8 cellular contexts compared by ENCODE assay signal in the genomic region with DNA sequence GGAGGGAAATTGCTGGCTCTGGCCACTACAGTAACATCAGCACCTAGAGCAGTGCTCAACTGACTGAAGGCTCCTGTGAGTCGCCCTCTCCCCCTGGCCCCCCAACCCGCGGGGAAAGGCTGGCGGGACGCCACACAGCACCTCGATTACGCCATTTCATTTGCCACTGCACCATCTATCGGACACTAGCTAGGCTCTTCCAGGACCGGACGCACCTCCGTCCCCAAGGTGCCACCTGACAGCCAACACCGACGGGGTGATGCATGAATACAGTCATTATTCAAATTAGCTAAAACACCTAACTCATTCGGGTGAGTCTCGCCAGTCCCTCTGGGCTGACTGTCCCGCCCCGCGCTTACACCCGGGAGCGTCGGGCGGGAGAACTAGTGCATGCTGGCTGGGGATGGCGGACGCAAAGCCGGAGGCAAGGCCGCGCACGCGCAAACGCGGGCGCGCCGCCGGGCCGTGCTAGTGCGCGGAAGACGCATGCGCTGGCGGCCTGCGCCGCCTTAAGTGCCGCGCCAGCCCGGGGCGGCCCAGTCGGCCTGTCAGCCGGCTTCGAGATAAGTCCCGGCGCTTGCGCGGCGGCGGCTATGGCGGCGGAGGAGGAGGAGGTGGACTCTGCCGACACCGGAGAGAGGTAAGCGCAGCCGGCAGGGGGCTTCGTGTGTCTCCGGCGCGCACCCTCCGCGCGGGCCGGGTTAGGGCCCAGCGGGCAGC. TPM values are rescaled to one million over a fixed set of nuclear protein-coding genes. Genes with fewer than 3 reads are reported as not detected.
DNase-seq lines count a peak whose midpoint lies in the region; ATAC-seq and TF ChIP-seq lines count a peak whose summit lies in the region.

A gene (plus strand): TSS at position 539 of the 720 bp plus-strand sequence. CDS start 55 bp downstream, at position 594.

- H3K36me3 ChIP-seq in WERI-Rb-1: peaks cover 4% of the 10 kb centered on the region; the same call in 1 of the 2 replicates
- no peaks in the 10 kb centered on the region for H3K36me3 ChIP-seq in mammary epithelial cell (ENCODE audit: insufficient read depth, low read length)
- no peaks in the 10 kb centered on the region for H3K36me3 ChIP-seq in smooth muscle cell (ENCODE audit: low read depth)

- ATAC-seq in GM18861 (IDR thresholded peaks at IDR 0.05; ENCODE audit: unreplicated experiment) (peak; percentile 83), HG03097 (IDR thresholded peaks at IDR 0.05; ENCODE audit: low FRiP score, unreplicated experiment) (peak; percentile 88)

- H4K20me1 ChIP-seq in mammary epithelial cell (ENCODE audit: insufficient read depth, low read length) (no peaks in the 10 kb centered on the region), smooth muscle cell (ENCODE audit: low read depth) (no peaks in the 10 kb centered on the region)

- H3K27me3 ChIP-seq in WERI-Rb-1 (ENCODE audit: insufficient read depth, low read depth, severe bottlenecking): no peaks in the 10 kb centered on the region
- H3K27me3 ChIP-seq in mammary epithelial cell (ENCODE audit: insufficient read depth, low read length): no peaks in the 10 kb centered on the region
- no peaks in the 10 kb centered on the region for H3K27me3 ChIP-seq in smooth muscle cell (ENCODE audit: low read depth)

- peak; percentile 94 for DNase-seq in ACHN
- peak; percentile 68 for DNase-seq in NCI-H2196 treated with DMSO at 0.1 percent for 48 hours (lab: John Stamatoyannopoulos, UW; ENCODE audit: unreplicated experiment)
- peak; percentile 93 for DNase-seq in WERI-Rb-1
- peak; percentile 95 for DNase-seq in mammary epithelial cell
- DNase-seq in iPS-NIHi11 (ENCODE audit: low spot score): peak; percentile 97
- peak; percentile 81 for DNase-seq in smooth muscle cell (lab: John Stamatoyannopoulos, UW; ENCODE audit: unreplicated experiment)

- no TSS peak for BruUV-seq in mammary epithelial cell (replicated peaks; lab: Mats Ljungman, UMichigan)

- peak; percentile 48; the same call in 1 of the 2 replicates for TF ChIP-seq CTCF in WERI-Rb-1 (IDR thresholded peaks at IDR 0.05; ENCODE audit: low read depth, low read length)
- peak in 1 of 2 donors; percentile 29 for TF ChIP-seq CTCF in mammary epithelial cell (conservative IDR thresholded peaks at IDR 0.05 in 1 of 2, IDR thresholded peaks at IDR 0.05 in 1 of 2; ENCODE audit: extremely low read depth in 1 of 2, insufficient read depth in 1 of 2, low read depth in 1 of 2, low read length in 2 of 2)
- peak; percentile 38 for TF ChIP-seq CTCF in smooth muscle cell (IDR thresholded peaks at IDR 0.05; ENCODE audit: borderline replicate concordance, insufficient read depth, poor library complexity, severe bottlenecking)

- intact Hi-C loops in mammary epithelial cell (cut with micrococcal nuclease): loop anchor here (1.0 to 10.0 kb wide), 8 partner anchors 68 to 508 kb away; a partner anchor contains a TSS

- H3K4me3 ChIP-seq in WERI-Rb-1 (ENCODE audit: low read depth, low read length): peak within 1 kb of the TSS; percentile 65
- peak within 1 kb of the TSS; percentile 74 to 87 (median 85) for H3K4me3 ChIP-seq in mammary epithelial cell (replicated peaks in 1 of 3; ENCODE audit: insufficient read depth in 1 of 3, low read depth in 2 of 3, low read length in 3 of 3)
- H3K4me3 ChIP-seq in smooth muscle cell: peak within 1 kb of the TSS; percentile 95

- H3K4me2 ChIP-seq in mammary epithelial cell (ENCODE audit: insufficient read depth, low read depth, low read length): peak within 1 kb of the TSS; percentile 87
- H3K4me2 ChIP-seq in smooth muscle cell: peak within 1 kb of the TSS; percentile 98

- in situ Hi-C loops in ACHN (cut with HindIII; ENCODE audit: low pct_ligation_motif_present, low pct_unique_long_range_greater_than_20kb, low sequenced_read_pairs): no loop called here
- in situ Hi-C loops in mammary epithelial cell (cut with MboI; ENCODE audit: low sequenced_read_pairs in 2 of 2): no loop called here

- H3K9me3 ChIP-seq in WERI-Rb-1 (ENCODE audit: severe bottlenecking) (no peaks in the 10 kb centered on the region), mammary epithelial cell (replicated peaks; ENCODE audit: insufficient read depth, low read length) (no peaks in the 10 kb centered on the region), smooth muscle cell (replicated peaks; ENCODE audit: low read depth) (no peaks in the 10 kb centered on the region)

- peak within 1 kb of the TSS; percentile 80 for H3K9ac ChIP-seq in mammary epithelial cell (ENCODE audit: insufficient read depth, low read length)
- H3K9ac ChIP-seq in smooth muscle cell (ENCODE audit: low read depth): peak within 1 kb of the TSS; percentile 84

- CTCF ChIA-PET in mammary epithelial cell (lab: Charles Lee; ENCODE audit: low non-redundant PET): no interaction called here

- H3F3A ChIP-seq in smooth muscle cell (ENCODE audit: low read depth): peaks cover 10% of the 10 kb centered on the region

- H3K79me2 ChIP-seq in mammary epithelial cell (ENCODE audit: insufficient read depth, low read length) (peaks cover 45% of the 10 kb centered on the region), smooth muscle cell (ENCODE audit: low read depth) (peaks cover 19% of the 10 kb centered on the region)

- 0% methylated on average over 10 of the region's 71 CpGs for WGBS in mammary epithelial cell (ENCODE audit: low coverage, missing lambda C conversion rate)
- 1% methylated on average over 70 of the region's 71 CpGs for WGBS in smooth muscle cell (ENCODE audit: low lambda C conversion rate)

- H3K27ac ChIP-seq in WERI-Rb-1 (peak within 1 kb of the TSS; percentile 95), mammary epithelial cell (ENCODE audit: insufficient read depth, low read depth, low read length) (peak within 1 kb of the TSS; percentile 55), smooth muscle cell (ENCODE audit: low read depth) (peak within 1 kb of the TSS; percentile 59)

- H2AFZ ChIP-seq in mammary epithelial cell (ENCODE audit: low read depth, low read length) (peak within 1 kb of the TSS; percentile 99), smooth muscle cell (ENCODE audit: low read depth) (peak within 1 kb of the TSS; percentile 100)

- peaks cover 42% of the 10 kb centered on the region for H3K4me1 ChIP-seq in mammary epithelial cell (ENCODE audit: insufficient read depth, low read length)
- H3K4me1 ChIP-seq in smooth muscle cell (ENCODE audit: low read depth): peaks cover 12% of the 10 kb centered on the region

- dilution Hi-C loops in mammary epithelial cell (cut with HindIII; ENCODE audit: low sequenced_read_pairs): no loop called here

RNA-seq across cellular contexts. Expression of the gene that starts here (rescaled TPM):
- total RNA-seq in mammary epithelial cell: 10 to 100 TPM; 37.9 to 59.8 TPM
- polyA plus RNA-seq in mammary epithelial cell: 32.4 TPM
- polyA minus RNA-seq in mammary epithelial cell: 39.3 TPM
- total RNA-seq in smooth muscle cell: 9.3 and 12.1 TPM in 2 replicates
- 8.6 and 9.2 TPM in 2 replicates for polyA plus RNA-seq in smooth muscle cell

Comparison
In these comparisons a context has a peak if more than half of its experiments do, and no peak if none do; other contexts are left out.
1. Peak in every context shown above with its lines: DNase-seq, ATAC-seq, H3K4me3 ChIP-seq and H3K27ac ChIP-seq.